In the genomic region with DNA sequence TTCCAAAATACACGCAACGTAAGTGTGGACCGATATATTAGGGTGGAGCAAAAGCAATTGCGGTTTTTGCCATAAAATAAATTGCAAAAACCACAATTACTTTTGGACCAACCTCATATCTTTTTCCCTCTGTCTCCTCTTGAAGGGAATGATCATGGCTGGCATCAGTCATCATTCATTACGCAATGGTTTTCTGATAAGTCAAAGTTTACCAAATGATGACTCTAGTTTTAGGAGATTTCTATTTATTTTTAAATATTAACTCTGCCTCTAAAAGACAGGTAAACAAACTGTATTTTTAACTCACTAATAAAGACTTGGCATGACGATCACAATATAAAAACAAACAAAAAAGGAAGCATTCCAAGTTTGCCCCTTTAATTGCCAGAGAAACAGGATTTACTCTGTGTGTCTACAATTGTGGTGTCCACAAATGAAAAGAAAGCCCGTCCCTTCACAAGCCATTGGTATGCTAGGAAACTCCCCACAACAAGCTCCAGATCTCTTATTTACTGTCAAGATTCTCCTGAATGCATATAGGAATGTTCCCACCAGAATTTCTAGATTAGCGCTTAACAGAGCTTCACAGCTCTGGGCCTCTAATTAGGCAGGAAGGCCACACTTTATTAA, we compare ENCODE assay signal across 20 cellular contexts.
DNase-seq lines count a peak whose midpoint lies in the region; ATAC-seq lines count a peak whose summit lies in the region.
"Had no signal": no experiment of that assay in that cellular context is flagged by ENCODE, and none has a peak within 500 bp of the region (broad histone marks: within the 10 kb centered on the region; RNA-seq: fewer than 3 reads in every experiment).

No MANE protein-coding gene starts in this region.

- 93% methylated on average over 7 of the region's 8 CpGs for WGBS in HUES64

- H3K27me3 ChIP-seq in HUES64 (ENCODE audit: insufficient read depth, low read length) = no peaks in the 10 kb centered on the region
- no peaks in the 10 kb centered on the region for H3K27me3 ChIP-seq in skeletal muscle tissue (ENCODE audit: control insufficient read depth in 3 of 3, insufficient read depth in 3 of 3, low read length in 3 of 3)
- H3K27me3 ChIP-seq: thyroid gland had no signal

- H3K4me3 ChIP-seq in HUES64 (ENCODE audit: low read length) (no peak overlapping the region), skeletal muscle tissue (ENCODE audit: low read length in 3 of 3) (no peak overlapping the region)
- H3K4me3 ChIP-seq: thyroid gland had no signal

- H3K36me3 ChIP-seq in HUES64 (ENCODE audit: insufficient read depth, low read length) (peaks cover 17% of the 10 kb centered on the region; the same call in 1 of the 2 replicates), skeletal muscle tissue (ENCODE audit: control insufficient read depth in 3 of 3, insufficient read depth in 3 of 3, low read length in 3 of 3) (peaks cover 0 to 3% (median 0%) of the 10 kb centered on the region in 3 donors)

- H3K9me3 ChIP-seq in HUES64 (ENCODE audit: insufficient read depth, low read depth, low read length) (no peaks in the 10 kb centered on the region), skeletal muscle tissue (ENCODE audit: control insufficient read depth in 3 of 3, low read length in 3 of 3) (no peaks in the 10 kb centered on the region)
- H3K9me3 ChIP-seq: thyroid gland had no signal

- ATAC-seq in left lobe of liver (peak; percentile 46), HG02981 (IDR thresholded peaks at IDR 0.05; ENCODE audit: unreplicated experiment) (no peak), GM19463 (IDR thresholded peaks at IDR 0.05; ENCODE audit: unreplicated experiment) (no peak)
- ATAC-seq: activated T-cell treated with anti-CD3 and anti-CD28 coated beads, Interleukin-2, amount 50 U/mL, for 4 hours; stimulated activated effector memory CD8-positive, alpha-beta T cell treated with anti-CD3 and anti-CD28 coated beads, Interleukin-12 subunit alpha, Interleukin-12 subunit beta, amount 100 ng/mL, for 72 hours had no signal

- H3K4me1 ChIP-seq in HUES64 (ENCODE audit: insufficient read depth, low read length) = peaks cover 34% of the 10 kb centered on the region; the same call in 1 of the 2 replicates
- peaks cover 32 to 40% (median 33%) of the 10 kb centered on the region in 3 donors for H3K4me1 ChIP-seq in skeletal muscle tissue (ENCODE audit: control insufficient read depth in 3 of 3, insufficient read depth in 3 of 3, low read length in 3 of 3)

- DNase-seq in amniotic epithelial cell (ENCODE audit: low read depth) = peak; percentile 41
- DNase-seq in left lobe of liver (ENCODE audit: low spot score) = no peak
- no peak for DNase-seq in NCI-H1048 (lab: John Stamatoyannopoulos, UW)
- DNase-seq: activated B cell treated with CpG ODN at 0.5 μM for 24 hours; activated naive CD4-positive, alpha-beta T cell treated with anti-CD3 and anti-CD28 coated beads for 36 hours; activated T-cell treated with anti-CD3 and anti-CD28 coated beads, Interleukin-2, amount 50 U/mL, for 4 hours; anterior cingulate cortex; COR-L47; Karpas-422; kidney; NCI-H1105 treated with DMSO at 0.1 percent for 48 hours; NCI-H2107; stimulated activated CD4-positive, alpha-beta T cell treated with anti-CD3 and anti-CD28 coated beads, Interleukin-15, amount 100 ng/mL, for 24 hours; T-helper 2 cell; thyroid gland had no signal

- H3K27ac ChIP-seq in HUES64 (ENCODE audit: low read depth, low read length) = peak overlapping the region; percentile 50; the same call in 1 of the 2 replicates
- peak overlapping the region; percentile 24 for H3K27ac ChIP-seq in skeletal muscle tissue (ENCODE audit: low read depth, low read length)

- H3K9ac ChIP-seq in HUES64 (ENCODE audit: low read depth, low read length) = no peak overlapping the region
- H3K9ac ChIP-seq in skeletal muscle tissue (ENCODE audit: low read depth in 1 of 3, low read length in 3 of 3) = peak overlapping the region in 1 of 3 donors; percentile 18
